8 cellular contexts compared by ENCODE assay signal in the genomic region with DNA sequence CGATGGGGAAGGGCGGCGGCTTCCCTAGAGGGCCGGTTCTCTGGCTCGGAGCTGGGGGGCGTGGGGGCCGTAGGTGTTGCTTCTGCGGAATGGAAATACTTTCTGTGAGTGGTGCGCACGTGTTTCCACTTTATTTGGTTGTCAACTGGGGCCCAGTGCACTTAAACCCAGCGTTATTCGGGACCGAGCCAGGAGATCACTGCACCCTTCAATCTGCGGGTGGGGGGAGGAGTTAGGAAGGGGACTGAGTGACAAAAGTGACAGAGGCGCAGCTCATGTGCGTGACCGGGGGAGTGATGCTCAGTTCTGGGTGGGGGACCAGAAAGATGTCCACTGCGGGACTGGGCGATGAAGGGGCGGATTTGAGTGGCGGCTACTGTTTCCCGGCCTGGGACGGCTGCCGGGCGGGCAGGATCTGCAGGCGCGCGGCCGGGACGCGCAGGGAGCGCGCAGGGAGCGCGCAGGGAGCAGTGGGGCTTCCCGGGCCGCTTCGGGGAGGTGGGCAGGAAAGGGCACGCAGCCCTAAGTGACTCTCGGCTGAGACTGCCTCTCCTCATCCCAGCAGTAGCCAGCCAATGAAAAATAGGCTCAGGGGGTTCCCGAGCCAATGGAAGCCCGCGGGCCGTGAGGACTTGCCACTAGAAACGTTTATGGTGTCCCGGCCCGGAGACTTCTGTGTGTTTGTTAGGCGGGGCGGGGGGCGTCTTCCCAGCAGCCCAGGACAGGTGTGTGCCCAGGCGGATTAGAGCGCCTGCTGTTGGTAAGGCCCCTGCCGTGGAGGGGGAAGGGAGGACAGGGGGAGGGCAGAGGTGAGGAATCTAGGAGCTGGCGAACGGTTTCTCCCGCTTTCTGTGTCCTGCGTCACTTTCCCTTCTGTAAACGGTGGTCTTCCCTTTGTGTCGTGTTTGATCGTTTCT. TPM values are rescaled to one million over a fixed set of nuclear protein-coding genes. Genes with fewer than 3 reads are reported as not detected.
DNase-seq lines count a peak whose midpoint lies in the region; ATAC-seq, FAIRE-seq and TF ChIP-seq lines count a peak whose summit lies in the region.

No MANE protein-coding gene starts in this region.

- WGBS in GM12878 (ENCODE audit: insufficient coverage, insufficient replicate concordance, low lambda C conversion rate, missing lambda C conversion rate) = 1% methylated on average over 52 of the region's 60 CpGs

- RAD21 ChIA-PET in GM12878 (lab: Charles Lee; ENCODE audit: unreplicated experiment) = no interaction called here

- TF ChIP-seq EP300 in GM12878 (IDR thresholded peaks at IDR 0.05; ENCODE audit: borderline replicate concordance in 1 of 2, control insufficient read depth in 1 of 2, low read depth in 2 of 2, low read length in 2 of 2) = no peak

- H4K20me1 ChIP-seq in KMS-11 (ENCODE audit: insufficient read depth) (no peaks in the 10 kb centered on the region), GM12878 (ENCODE audit: control insufficient read depth, insufficient read depth) (no peaks in the 10 kb centered on the region), Karpas-422 (ENCODE audit: insufficient read depth, low read depth, low read length) (no peaks in the 10 kb centered on the region)

- in situ Hi-C loops in GM12878 (cut with MboI) = no loop called here

- no peak for ATAC-seq in GM12878
- no peak for ATAC-seq in HG02938 (IDR thresholded peaks at IDR 0.05; ENCODE audit: unreplicated experiment)

- peaks cover 11% of the 10 kb centered on the region for H3K4me1 ChIP-seq in KMS-11 (ENCODE audit: low read depth, poor library complexity, severe bottlenecking)
- H3K4me1 ChIP-seq in GM12878 (ENCODE audit: control insufficient read depth, insufficient read depth, low read length) = peaks cover 34% of the 10 kb centered on the region
- H3K4me1 ChIP-seq in iPS-15b (ENCODE audit: control insufficient read depth, insufficient read depth, low read length) = no peaks in the 10 kb centered on the region
- H3K4me1 ChIP-seq in Karpas-422 (ENCODE audit: low read length) = no peaks in the 10 kb centered on the region

- intact Hi-C loops in GM12878 (cut with micrococcal nuclease; ENCODE audit: unreplicated experiment) = no loop called here

- peak overlapping the region; percentile 89 for H2AFZ ChIP-seq in KMS-11 (ENCODE audit: low read depth)
- peak overlapping the region; percentile 19 for H2AFZ ChIP-seq in GM12878 (ENCODE audit: control insufficient read depth, low read depth, low read length)
- no peak overlapping the region for H2AFZ ChIP-seq in Karpas-422 (ENCODE audit: low read length)

- H3K27me3 ChIP-seq in KMS-11 (ENCODE audit: insufficient read depth, low read depth) = peaks cover 22% of the 10 kb centered on the region; the same call in 1 of the 2 replicates
- H3K27me3 ChIP-seq in GM12878 (replicated peaks in 1 of 2; ENCODE audit: control insufficient read depth in 2 of 2, insufficient read depth in 2 of 2, low read length in 1 of 2) = peaks cover 5 to 10% of the 10 kb centered on the region in 2 experiments; a peak in 3 of 4 replicates
- peaks cover 17% of the 10 kb centered on the region for H3K27me3 ChIP-seq in iPS-15b (ENCODE audit: control insufficient read depth, insufficient read depth, low read length)
- H3K27me3 ChIP-seq in Karpas-422 (ENCODE audit: low read length) = no peaks in the 10 kb centered on the region

- H3K9me3 ChIP-seq in GM12878 (replicated peaks; ENCODE audit: control insufficient read depth, insufficient read depth, low read length) = no peaks in the 10 kb centered on the region; the same call in 2 of the 3 replicates
- H3K9me3 ChIP-seq in iPS-15b (ENCODE audit: control insufficient read depth, insufficient read depth, low read length) = no peaks in the 10 kb centered on the region
- no peaks in the 10 kb centered on the region for H3K9me3 ChIP-seq in Karpas-422 (ENCODE audit: low read length)

- no peak overlapping the region for H3K27ac ChIP-seq in KMS-11
- H3K27ac ChIP-seq in GM12878 (ENCODE audit: control insufficient read depth, insufficient read depth) = no peak overlapping the region; the same call in 1 of the 2 replicates
- peak overlapping the region; percentile 31 to 96 (median 83) for H3K27ac ChIP-seq in skin epidermis
- H3K27ac ChIP-seq in Karpas-422 (ENCODE audit: low read length) = no peak overlapping the region

- POLR2A ChIA-PET in GM12878 (lab: Charles Lee) = no interaction called here

- H3K36me3 ChIP-seq in KMS-11 (ENCODE audit: insufficient read depth) (no peaks in the 10 kb centered on the region), GM12878 (ENCODE audit: control insufficient read depth in 2 of 2, insufficient read depth in 2 of 2, low read length in 1 of 2) (no peaks in the 10 kb centered on the region), iPS-15b (ENCODE audit: control insufficient read depth, insufficient read depth, low read length) (no peaks in the 10 kb centered on the region), Karpas-422 (ENCODE audit: insufficient read depth, low read length) (no peaks in the 10 kb centered on the region)

- no peak for TF ChIP-seq RAD21 in GM12878 (IDR thresholded peaks at IDR 0.05; ENCODE audit: insufficient read depth, low read depth, low read length)

- H3K4me2 ChIP-seq in KMS-11 (peak overlapping the region; percentile 88), GM12878 (ENCODE audit: control insufficient read depth, insufficient read depth) (peak overlapping the region; percentile 85), Karpas-422 (ENCODE audit: low read depth, low read length, poor library complexity, severe bottlenecking) (no peak overlapping the region)

- DNase-seq in COLO668 (lab: John Stamatoyannopoulos, UW; ENCODE audit: unreplicated experiment) (peak; percentile 83), T-helper 2 cell (peak; percentile 20 to 82 (median 37)), GM12878 (ENCODE audit: low read depth, low spot score) (no peak), Karpas-422 (no peak)

- H3K4me3 ChIP-seq in KMS-11 (IDR thresholded peaks at IDR 0.05; ENCODE audit: insufficient read depth, low read depth, low read length) (no peak overlapping the region), GM12878 (peak overlapping the region; percentile 62; the same call in 1 of the 2 replicates), iPS-15b (ENCODE audit: low read depth, low read length) (peak overlapping the region; percentile 82), skin epidermis (peak overlapping the region; percentile 27 to 67 (median 52)), Karpas-422 (ENCODE audit: low read length) (no peak overlapping the region)

- no TSS peak for BruUV-seq in GM12878 (replicated peaks; lab: Mats Ljungman, UMichigan)

- no peaks in the 10 kb centered on the region for H3K9me2 ChIP-seq in Karpas-422 (replicated peaks; ENCODE audit: insufficient read depth, low read length)

- peak overlapping the region; percentile 41 for H3K9ac ChIP-seq in KMS-11
- H3K9ac ChIP-seq in GM12878 (ENCODE audit: control insufficient read depth, insufficient read depth, low read length) = no peak overlapping the region
- H3K9ac ChIP-seq in iPS-15b (ENCODE audit: low read depth, low read length) = no peak overlapping the region
- no peak overlapping the region for H3K9ac ChIP-seq in Karpas-422 (ENCODE audit: low read length)

- FAIRE-seq in GM12878 (lab: Jason Lieb, UNC) = no peak

- TF ChIP-seq CTCF in KMS-11 (conservative IDR thresholded peaks at IDR 0.05; ENCODE audit: low read depth, low read length) (no peak), GM12878 (IDR thresholded peaks at IDR 0.05 in 2 of 3, conservative IDR thresholded peaks at IDR 0.05 in 1 of 3; ENCODE audit: control insufficient read depth in 2 of 3, extremely low read depth in 1 of 3, insufficient read depth in 1 of 3, low read depth in 3 of 3, low read length in 3 of 3) (no peak)

- CTCF ChIA-PET in GM12878 (lab: Yijun Ruan, JAX) = no interaction called here

- no peak for TF ChIP-seq POLR2A in GM12878 (IDR thresholded peaks at IDR 0.05; ENCODE audit: low read depth, low read length)

- H3K79me2 ChIP-seq in KMS-11 (ENCODE audit: insufficient read depth, low read depth) = no peaks in the 10 kb centered on the region
- no peaks in the 10 kb centered on the region for H3K79me2 ChIP-seq in GM12878 (ENCODE audit: control insufficient read depth, insufficient read depth, low read length)
- no peaks in the 10 kb centered on the region for H3K79me2 ChIP-seq in Karpas-422 (ENCODE audit: low read length)

- SMC1A ChIA-PET in GM12878 (lab: Charles Lee; ENCODE audit: uncharacterized antibody, unreplicated experiment) = no interaction called here

TF ChIP-seq in GM12878, 131 proteins besides CTCF, POLR2A, EP300 and RAD21:
- TF ChIP-seq MXI1 (IDR thresholded peaks at IDR 0.05; ENCODE audit: low read depth, low read length) (0 out of 2 replicates have a peak, but pooled peaks have one; percentile 44), PAX5 (IDR thresholded peaks at IDR 0.05; ENCODE audit: borderline replicate concordance, low read depth, low read length) (no peak)
- TF ChIP-seq, protein P1, sequence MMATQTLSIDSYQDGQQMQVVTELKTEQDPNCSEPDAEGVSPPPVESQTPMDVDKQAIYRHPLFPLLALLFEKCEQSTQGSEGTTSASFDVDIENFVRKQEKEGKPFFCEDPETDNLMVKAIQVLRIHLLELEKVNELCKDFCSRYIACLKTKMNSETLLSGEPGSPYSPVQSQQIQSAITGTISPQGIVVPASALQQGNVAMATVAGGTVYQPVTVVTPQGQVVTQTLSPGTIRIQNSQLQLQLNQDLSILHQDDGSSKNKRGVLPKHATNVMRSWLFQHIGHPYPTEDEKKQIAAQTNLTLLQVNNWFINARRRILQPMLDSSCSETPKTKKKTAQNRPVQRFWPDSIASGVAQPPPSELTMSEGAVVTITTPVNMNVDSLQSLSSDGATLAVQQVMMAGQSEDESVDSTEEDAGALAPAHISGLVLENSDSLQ (IDR thresholded peaks at IDR 0.05) = peak; percentile 31; the same call in 1 of the 2 replicates

RNA-seq across cellular contexts. Expression of a gene that starts 54.3 kb away (rescaled TPM):
- total RNA-seq in GM12878 (2013; cell fraction: nucleolus; rRNA removed) = 18.0 and 19.6 TPM in 2 replicates
- total RNA-seq in GM12878 (2014; rRNA removed) = 0.76 and 0.96 TPM in 2 replicates
- total RNA-seq in GM12878 (2014; rRNA removed; fragmentation: Illumina TruSeq; extraction: Trizol) = 0.64 and 0.81 TPM in 2 replicates
- total RNA-seq in GM12878 (2021) = 0.95 and 1.5 TPM in 2 replicates
- 0.52 TPM for polyA plus RNA-seq in GM12878 (2011; ENCODE audit: low read depth)
- polyA plus RNA-seq in GM12878 (2011; rRNA removed) = 0.87 and 1.0 TPM in 2 replicates
- polyA plus RNA-seq in GM12878 (2011; cell fraction: cytosol; rRNA removed) = 0.90 and 0.92 TPM in 2 replicates
- 2.2 and 3.8 TPM in 2 replicates for polyA plus RNA-seq in GM12878 (2011; cell fraction: nucleus; rRNA removed)
- polyA plus RNA-seq in GM12878 (2012) = 0.81 and 1.3 TPM in 2 replicates
- 0.68 and 0.79 TPM in 2 replicates for polyA plus RNA-seq in GM12878 (2014; fragmentation: Illumina TruSeq; extraction: Trizol)
- polyA plus RNA-seq in GM12878 (2014; fragmentation: Nextera tagmentation; extraction: Ambion mirVana) = under 1 TPM; 0.07 to 0.16 TPM
- 0.75 and 0.86 TPM in 2 replicates for polyA plus RNA-seq in GM12878 (2014; rRNA removed)
- polyA plus RNA-seq in GM12878 (2016; fragmentation: Nextera tagmentation; extraction: Ambion mirVana) = under 1 TPM; 0.19 to 0.32 TPM
- polyA minus RNA-seq in GM12878 (2011; rRNA and poly(A)+ RNA removed) = 2.7 and 4.2 TPM in 2 replicates
- 0.40 and 0.83 TPM in 2 replicates for polyA minus RNA-seq in GM12878 (2011; cell fraction: cytosol; rRNA and poly(A)+ RNA removed)
- polyA minus RNA-seq in GM12878 (2011; cell fraction: nucleus; rRNA and poly(A)+ RNA removed) = 0.97 and 2.0 TPM in 2 replicates
- 4.3 and 7.2 TPM in 2 replicates for total RNA-seq in Karpas-422 (2014; rRNA removed; shearing (Covaris generic); ENCODE audit: low replicate concordance)

Comparison
In these comparisons a context has a peak if more than half of its experiments do, and no peak if none do; other contexts are left out.
1. DNase-seq: peak in COLO668 (single experiment) and T-helper 2 cell (5 of 5); none in GM12878 (single experiment) and Karpas-422 (single experiment).
2. H3K27ac ChIP-seq: peak in skin epidermis (21 of 21); none in KMS-11 (single experiment), GM12878 (single experiment) and Karpas-422 (single experiment).
3. H3K4me3 ChIP-seq: peak in GM12878 (single experiment), iPS-15b (single experiment) and skin epidermis (7 of 7); none in KMS-11 (single experiment) and Karpas-422 (single experiment).